Comparison of ENCODE assay signal across 28 cellular contexts in genomic region chr6:107637316-107637715, GRCh38.
"Had no signal": no experiment of that assay in that cellular context is flagged by ENCODE, and none has a peak within 500 bp of the region (broad histone marks: within the 10 kb centered on the region; RNA-seq: fewer than 3 reads in every experiment).

No MANE protein-coding gene starts in this region.

- H3K27me3 ChIP-seq: ovary, right lobe of liver, uterus had no signal

- DNase-seq: dermis blood vessel endothelial cell; effector memory CD4-positive, alpha-beta T cell; foreskin keratinocyte; glutamatergic neuron; heart right ventricle; hippocampal formation; left cardiac atrium; left lung; mesenchymal stem cell; mucosa of descending colon; naive thymus-derived CD4-positive, alpha-beta T cell; occipital lobe; ovary; retina; right lobe of liver; small intestine; stimulated activated CD4-positive, alpha-beta T cell treated with anti-CD3 and anti-CD28 coated beads, Interleukin-15, amount 100 ng/mL, for 24 hours; stimulated activated CD4-positive, alpha-beta T cell treated with anti-CD3 and anti-CD28 coated beads, Interleukin-2, amount 100 ng/mL, for 48 hours; stimulated activated naive B cell treated with anti-CD40 and anti-IgM and Interleukin-4, amounts not matched to agents 10 μg/mL and 1 μg/mL and 100 μg/mL, for 72 hours; stimulated activated naive CD8-positive, alpha-beta T cell treated with anti-CD3 and anti-CD28 coated beads, Interleukin-15, amount 100 ng/mL, for 72 hours; transverse colon; upper lobe of right lung; uterus had no signal

- H3K4me3 ChIP-seq: coronary artery, esophagus muscularis mucosa, heart right ventricle, left lung, mucosa of descending colon, ovary, right lobe of liver, suprapubic skin, transverse colon, upper lobe of right lung, uterus had no signal

- H3K9me3 ChIP-seq: esophagus muscularis mucosa, heart right ventricle, left lung, mucosa of descending colon, ovary, right lobe of liver, suprapubic skin, transverse colon, upper lobe of right lung, uterus had no signal

- FAIRE-seq: endothelial cell of umbilical vein, islet of Langerhans, small intestine had no signal

- H3K36me3 ChIP-seq: left lung, ovary, right lobe of liver, suprapubic skin, transverse colon, upper lobe of right lung, uterus had no signal

- H3K27ac ChIP-seq: coronary artery, esophagus muscularis mucosa, foreskin keratinocyte, heart right ventricle, left lung, ovary, right lobe of liver, suprapubic skin, transverse colon, upper lobe of right lung, uterus had no signal

- H3K4me1 ChIP-seq: foreskin keratinocyte, uterus had no signal

- ATAC-seq: foreskin keratinocyte; heart right ventricle; left cardiac atrium; left lung; mucosa of descending colon; naive thymus-derived CD4-positive, alpha-beta T cell; right lobe of liver; stimulated activated naive CD8-positive, alpha-beta T cell treated with anti-CD3 and anti-CD28 coated beads, Interleukin-15, amount 100 ng/mL, for 72 hours; upper lobe of right lung had no signal
